Comparison of ENCODE assay signal across 2 cellular contexts in the genomic region with DNA sequence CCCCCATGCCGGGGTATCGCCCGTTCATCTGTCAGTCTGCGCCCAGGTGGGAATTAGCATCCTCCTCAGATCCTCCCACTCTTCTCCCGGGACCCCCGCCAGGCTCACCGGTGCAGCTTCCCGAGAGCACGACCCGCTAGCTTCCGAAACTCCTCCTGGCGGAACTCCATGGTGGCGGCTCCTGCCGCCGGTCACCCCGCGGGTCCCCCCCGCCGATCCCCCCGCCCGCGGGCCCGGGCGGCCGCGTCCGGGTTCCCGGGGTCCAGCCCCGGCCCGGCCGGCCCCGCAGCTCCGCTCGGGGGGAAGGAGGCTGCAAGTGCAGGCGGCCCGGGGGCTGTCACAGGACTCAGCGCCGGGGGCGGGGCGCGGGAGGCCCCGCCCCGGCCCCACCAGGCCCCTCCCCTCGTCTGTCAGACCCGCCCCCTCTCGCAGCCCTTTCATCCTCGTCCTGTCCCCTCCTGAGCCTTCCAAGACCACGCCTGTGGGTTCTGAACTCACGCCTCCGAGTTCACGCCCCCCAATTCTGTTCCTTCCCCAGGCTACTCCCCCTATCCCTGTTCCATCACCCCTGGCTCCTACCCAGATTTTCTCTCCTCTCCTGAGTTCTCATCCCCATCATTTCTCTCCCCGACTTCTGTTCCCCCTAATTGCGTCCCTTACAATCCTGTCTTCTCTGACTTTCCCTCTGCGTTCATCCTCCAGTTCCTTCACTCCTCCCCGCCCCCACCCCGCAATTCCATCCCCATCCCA.
TF ChIP-seq lines count a peak whose summit lies in the region.

TSS of gene SLC17A7 (minus strand) at position 318 of the 750 bp plus-strand sequence. CDS start at position 170, 148 bp downstream.

TF ChIP-seq in SK-N-SH, 30 proteins besides CTCF, POLR2A, EP300 and RAD21 (continued from another document):
- TF ChIP-seq TAF1 (IDR thresholded peaks at IDR 0.05; ENCODE audit: borderline replicate concordance, low read depth, low read length) (no peak), GABPA (IDR thresholded peaks at IDR 0.05; ENCODE audit: low read depth) (no peak), SMC3 (IDR thresholded peaks at IDR 0.05; ENCODE audit: low read depth, low read length) (no peak), IRF3 (IDR thresholded peaks at IDR 0.05; ENCODE audit: low read depth, low read length) (no peak), GATA2 (CRISPR knock-in tag; IDR thresholded peaks at IDR 0.05) (no peak)
- TF ChIP-seq, protein P1, sequence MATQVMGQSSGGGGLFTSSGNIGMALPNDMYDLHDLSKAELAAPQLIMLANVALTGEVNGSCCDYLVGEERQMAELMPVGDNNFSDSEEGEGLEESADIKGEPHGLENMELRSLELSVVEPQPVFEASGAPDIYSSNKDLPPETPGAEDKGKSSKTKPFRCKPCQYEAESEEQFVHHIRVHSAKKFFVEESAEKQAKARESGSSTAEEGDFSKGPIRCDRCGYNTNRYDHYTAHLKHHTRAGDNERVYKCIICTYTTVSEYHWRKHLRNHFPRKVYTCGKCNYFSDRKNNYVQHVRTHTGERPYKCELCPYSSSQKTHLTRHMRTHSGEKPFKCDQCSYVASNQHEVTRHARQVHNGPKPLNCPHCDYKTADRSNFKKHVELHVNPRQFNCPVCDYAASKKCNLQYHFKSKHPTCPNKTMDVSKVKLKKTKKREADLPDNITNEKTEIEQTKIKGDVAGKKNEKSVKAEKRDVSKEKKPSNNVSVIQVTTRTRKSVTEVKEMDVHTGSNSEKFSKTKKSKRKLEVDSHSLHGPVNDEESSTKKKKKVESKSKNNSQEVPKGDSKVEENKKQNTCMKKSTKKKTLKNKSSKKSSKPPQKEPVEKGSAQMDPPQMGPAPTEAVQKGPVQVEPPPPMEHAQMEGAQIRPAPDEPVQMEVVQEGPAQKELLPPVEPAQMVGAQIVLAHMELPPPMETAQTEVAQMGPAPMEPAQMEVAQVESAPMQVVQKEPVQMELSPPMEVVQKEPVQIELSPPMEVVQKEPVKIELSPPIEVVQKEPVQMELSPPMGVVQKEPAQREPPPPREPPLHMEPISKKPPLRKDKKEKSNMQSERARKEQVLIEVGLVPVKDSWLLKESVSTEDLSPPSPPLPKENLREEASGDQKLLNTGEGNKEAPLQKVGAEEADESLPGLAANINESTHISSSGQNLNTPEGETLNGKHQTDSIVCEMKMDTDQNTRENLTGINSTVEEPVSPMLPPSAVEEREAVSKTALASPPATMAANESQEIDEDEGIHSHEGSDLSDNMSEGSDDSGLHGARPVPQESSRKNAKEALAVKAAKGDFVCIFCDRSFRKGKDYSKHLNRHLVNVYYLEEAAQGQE (IDR thresholded peaks at IDR 0.05; ENCODE audit: low read depth, low read length): no peak

TF ChIP-seq in SK-N-SH treated with all-trans-retinoic acid at 6 μM for 48 hours, 23 proteins besides CTCF, POLR2A, EP300 and RAD21 (continued from another document):
- TF ChIP-seq, protein P2, sequence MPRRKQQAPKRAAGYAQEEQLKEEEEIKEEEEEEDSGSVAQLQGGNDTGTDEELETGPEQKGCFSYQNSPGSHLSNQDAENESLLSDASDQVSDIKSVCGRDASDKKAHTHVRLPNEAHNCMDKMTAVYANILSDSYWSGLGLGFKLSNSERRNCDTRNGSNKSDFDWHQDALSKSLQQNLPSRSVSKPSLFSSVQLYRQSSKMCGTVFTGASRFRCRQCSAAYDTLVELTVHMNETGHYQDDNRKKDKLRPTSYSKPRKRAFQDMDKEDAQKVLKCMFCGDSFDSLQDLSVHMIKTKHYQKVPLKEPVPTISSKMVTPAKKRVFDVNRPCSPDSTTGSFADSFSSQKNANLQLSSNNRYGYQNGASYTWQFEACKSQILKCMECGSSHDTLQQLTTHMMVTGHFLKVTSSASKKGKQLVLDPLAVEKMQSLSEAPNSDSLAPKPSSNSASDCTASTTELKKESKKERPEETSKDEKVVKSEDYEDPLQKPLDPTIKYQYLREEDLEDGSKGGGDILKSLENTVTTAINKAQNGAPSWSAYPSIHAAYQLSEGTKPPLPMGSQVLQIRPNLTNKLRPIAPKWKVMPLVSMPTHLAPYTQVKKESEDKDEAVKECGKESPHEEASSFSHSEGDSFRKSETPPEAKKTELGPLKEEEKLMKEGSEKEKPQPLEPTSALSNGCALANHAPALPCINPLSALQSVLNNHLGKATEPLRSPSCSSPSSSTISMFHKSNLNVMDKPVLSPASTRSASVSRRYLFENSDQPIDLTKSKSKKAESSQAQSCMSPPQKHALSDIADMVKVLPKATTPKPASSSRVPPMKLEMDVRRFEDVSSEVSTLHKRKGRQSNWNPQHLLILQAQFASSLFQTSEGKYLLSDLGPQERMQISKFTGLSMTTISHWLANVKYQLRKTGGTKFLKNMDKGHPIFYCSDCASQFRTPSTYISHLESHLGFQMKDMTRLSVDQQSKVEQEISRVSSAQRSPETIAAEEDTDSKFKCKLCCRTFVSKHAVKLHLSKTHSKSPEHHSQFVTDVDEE (CRISPR knock-in tag; IDR thresholded peaks at IDR 0.05): no peak
- no peak for TF ChIP-seq ZFP3 (CRISPR knock-in tag; IDR thresholded peaks at IDR 0.05)
